Comparison of ENCODE assay signal across 10 cellular contexts in the genomic region with DNA sequence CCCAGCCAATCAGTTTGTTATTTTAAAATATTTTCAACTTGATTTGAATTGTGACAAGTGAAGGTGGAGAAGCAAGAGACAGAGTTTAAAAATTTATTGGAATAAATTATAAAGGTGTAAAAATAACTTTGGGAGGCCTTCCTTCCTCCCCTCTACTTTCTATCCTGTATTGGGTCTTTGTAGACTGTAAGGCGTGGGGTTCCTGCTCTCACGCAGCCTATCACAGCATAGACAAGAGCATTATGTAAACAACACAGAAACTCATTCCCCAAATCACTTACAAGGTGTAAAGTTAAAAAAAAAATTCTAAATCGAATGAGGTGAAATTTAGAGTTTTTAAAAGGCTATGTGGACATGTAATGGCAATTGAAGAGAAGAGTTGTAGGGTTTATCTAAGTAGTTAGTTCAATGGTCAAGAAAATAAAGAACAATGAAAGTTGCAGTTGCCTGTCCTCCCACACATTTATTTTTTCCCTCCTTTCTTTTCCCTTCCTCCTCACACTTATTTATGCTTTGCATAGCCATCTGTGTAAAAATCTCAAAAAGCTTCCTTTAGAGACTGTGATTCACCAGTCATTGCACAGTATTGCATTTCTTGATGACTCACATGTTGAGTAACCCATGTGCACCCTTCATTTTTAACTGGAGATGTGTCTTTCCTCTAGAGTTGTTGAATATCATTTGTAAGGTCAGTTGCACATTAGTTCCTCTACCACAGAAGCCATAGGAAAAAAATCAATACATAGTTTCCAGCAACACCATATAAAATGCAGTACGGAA.
DNase-seq lines count a peak whose midpoint lies in the region; ATAC-seq and TF ChIP-seq lines count a peak whose summit lies in the region.
"Had no signal": no experiment of that assay in that cellular context is flagged by ENCODE, and none has a peak within 500 bp of the region (broad histone marks: within the 10 kb centered on the region; RNA-seq: fewer than 3 reads in every experiment).

No MANE protein-coding gene starts in this region.

- TF ChIP-seq CTCF in AG04449 (IDR thresholded peaks at IDR 0.05; ENCODE audit: insufficient read depth, low read length, missing control alignments) (no peak), HEK293 (tag by site-specific recombination; IDR thresholded peaks at IDR 0.05) (no peak)

- H3K9me3 ChIP-seq in HEK293 (ENCODE audit: control insufficient read depth, insufficient read depth, low read depth, low read length) = no peaks in the 10 kb centered on the region
- H3K9me3 ChIP-seq: neutrophil, upper lobe of left lung had no signal

- H3K36me3 ChIP-seq in HEK293 (ENCODE audit: control insufficient read depth in 2 of 2, insufficient read depth in 1 of 2, low read length in 2 of 2) = peaks cover 0 to 8% of the 10 kb centered on the region in 2 experiments; a peak in 1 of 3 replicates
- H3K36me3 ChIP-seq: neutrophil had no signal

- POLR2A ChIA-PET in AG04449 (lab: Yijun Ruan, JAX) = no interaction called here
- POLR2A ChIA-PET in HEK293 (lab: Yijun Ruan, JAX) = interaction anchor here (1.3 kb wide), 1 partner anchor 56 kb away, joined by 3 read pairs; no protein-coding TSS in a partner anchor

- DNase-seq in AG04449 (ENCODE audit: low read depth, low spot score) (peak; percentile 83), SW 1271 (lab: John Stamatoyannopoulos, UW) (peak; percentile 44 to 79), hepatic stellate cell (ENCODE audit: low spot score) (peak; percentile 11), NCI-H2196 treated with DMSO at 0.1 percent for 48 hours (lab: John Stamatoyannopoulos, UW; ENCODE audit: unreplicated experiment) (no peak)
- DNase-seq in NK-92 treated with Interleukin-12 subunit alpha and Interleukin-12 subunit beta, amount 100 ng/mL, for 24 hours (lab: John Stamatoyannopoulos, UW) = no peak
- DNase-seq in activated CD4-positive, CD25-positive, alpha-beta regulatory T cell (lab: John Stamatoyannopoulos, UW) = no peak
- DNase-seq: upper lobe of left lung had no signal

- no peak for ATAC-seq in HG02938 (IDR thresholded peaks at IDR 0.05; ENCODE audit: unreplicated experiment)

- peaks cover 4% of the 10 kb centered on the region for H3K4me1 ChIP-seq in HEK293 (ENCODE audit: control insufficient read depth, insufficient read depth, low read length)

- H3K4me3 ChIP-seq in AG04449 (ENCODE audit: low read depth, low read length) (no peak overlapping the region), HEK293 (ENCODE audit: low read depth, low read length) (no peak overlapping the region)
- H3K4me3 ChIP-seq: upper lobe of left lung had no signal

- H3K27ac ChIP-seq in HEK293 (ENCODE audit: extremely low read depth, low read depth, low read length) = no peak overlapping the region
- H3K27ac ChIP-seq: neutrophil had no signal

- CTCF ChIA-PET in AG04449 (lab: Yijun Ruan, JAX) (no interaction called here), HEK293 (lab: Yijun Ruan, JAX) (no interaction called here)

TF ChIP-seq in HEK293, 187 proteins besides CTCF, POLR2A, EP300 and RAD21 (continues in another document):
- TF ChIP-seq KLF9 (tag by site-specific recombination; IDR thresholded peaks at IDR 0.05; ENCODE audit: low read depth) (no peak), ZNF394 (tag by site-specific recombination; IDR thresholded peaks at IDR 0.05; ENCODE audit: borderline replicate concordance) (no peak), ZNF138 (tag by site-specific recombination; IDR thresholded peaks at IDR 0.05; ENCODE audit: borderline replicate concordance) (no peak), ZNF248 (tag by site-specific recombination; IDR thresholded peaks at IDR 0.05) (no peak), ZFP69B (tag by site-specific recombination; IDR thresholded peaks at IDR 0.05) (no peak), ZNF747 (tag by site-specific recombination; IDR thresholded peaks at IDR 0.05) (no peak), ZNF548 (tag by site-specific recombination; IDR thresholded peaks at IDR 0.05) (no peak), OVOL3 (tag by site-specific recombination; IDR thresholded peaks at IDR 0.05) (no peak), SP2 (tag by site-specific recombination; IDR thresholded peaks at IDR 0.05) (no peak), ZNF768 (tag by site-specific recombination; IDR thresholded peaks at IDR 0.05) (no peak), ZNF324 (tag by site-specific recombination; IDR thresholded peaks at IDR 0.05) (peak; percentile 72; the same call in 1 of the 2 replicates), ZNF335 (tag by site-specific recombination; conservative IDR thresholded peaks at IDR 0.05) (no peak), ZNF501 (tag by site-specific recombination; IDR thresholded peaks at IDR 0.05) (no peak)
- TF ChIP-seq, protein P1, sequence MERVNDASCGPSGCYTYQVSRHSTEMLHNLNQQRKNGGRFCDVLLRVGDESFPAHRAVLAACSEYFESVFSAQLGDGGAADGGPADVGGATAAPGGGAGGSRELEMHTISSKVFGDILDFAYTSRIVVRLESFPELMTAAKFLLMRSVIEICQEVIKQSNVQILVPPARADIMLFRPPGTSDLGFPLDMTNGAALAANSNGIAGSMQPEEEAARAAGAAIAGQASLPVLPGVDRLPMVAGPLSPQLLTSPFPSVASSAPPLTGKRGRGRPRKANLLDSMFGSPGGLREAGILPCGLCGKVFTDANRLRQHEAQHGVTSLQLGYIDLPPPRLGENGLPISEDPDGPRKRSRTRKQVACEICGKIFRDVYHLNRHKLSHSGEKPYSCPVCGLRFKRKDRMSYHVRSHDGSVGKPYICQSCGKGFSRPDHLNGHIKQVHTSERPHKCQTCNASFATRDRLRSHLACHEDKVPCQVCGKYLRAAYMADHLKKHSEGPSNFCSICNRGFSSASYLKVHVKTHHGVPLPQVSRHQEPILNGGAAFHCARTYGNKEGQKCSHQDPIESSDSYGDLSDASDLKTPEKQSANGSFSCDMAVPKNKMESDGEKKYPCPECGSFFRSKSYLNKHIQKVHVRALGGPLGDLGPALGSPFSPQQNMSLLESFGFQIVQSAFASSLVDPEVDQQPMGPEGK (tag by site-specific recombination; IDR thresholded peaks at IDR 0.05) = no peak
- TF ChIP-seq, protein P2, sequence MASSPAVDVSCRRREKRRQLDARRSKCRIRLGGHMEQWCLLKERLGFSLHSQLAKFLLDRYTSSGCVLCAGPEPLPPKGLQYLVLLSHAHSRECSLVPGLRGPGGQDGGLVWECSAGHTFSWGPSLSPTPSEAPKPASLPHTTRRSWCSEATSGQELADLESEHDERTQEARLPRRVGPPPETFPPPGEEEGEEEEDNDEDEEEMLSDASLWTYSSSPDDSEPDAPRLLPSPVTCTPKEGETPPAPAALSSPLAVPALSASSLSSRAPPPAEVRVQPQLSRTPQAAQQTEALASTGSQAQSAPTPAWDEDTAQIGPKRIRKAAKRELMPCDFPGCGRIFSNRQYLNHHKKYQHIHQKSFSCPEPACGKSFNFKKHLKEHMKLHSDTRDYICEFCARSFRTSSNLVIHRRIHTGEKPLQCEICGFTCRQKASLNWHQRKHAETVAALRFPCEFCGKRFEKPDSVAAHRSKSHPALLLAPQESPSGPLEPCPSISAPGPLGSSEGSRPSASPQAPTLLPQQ (tag by site-specific recombination; IDR thresholded peaks at IDR 0.05) = peak; percentile 44; the same call in 1 of the 2 replicates
- TF ChIP-seq, protein P3, sequence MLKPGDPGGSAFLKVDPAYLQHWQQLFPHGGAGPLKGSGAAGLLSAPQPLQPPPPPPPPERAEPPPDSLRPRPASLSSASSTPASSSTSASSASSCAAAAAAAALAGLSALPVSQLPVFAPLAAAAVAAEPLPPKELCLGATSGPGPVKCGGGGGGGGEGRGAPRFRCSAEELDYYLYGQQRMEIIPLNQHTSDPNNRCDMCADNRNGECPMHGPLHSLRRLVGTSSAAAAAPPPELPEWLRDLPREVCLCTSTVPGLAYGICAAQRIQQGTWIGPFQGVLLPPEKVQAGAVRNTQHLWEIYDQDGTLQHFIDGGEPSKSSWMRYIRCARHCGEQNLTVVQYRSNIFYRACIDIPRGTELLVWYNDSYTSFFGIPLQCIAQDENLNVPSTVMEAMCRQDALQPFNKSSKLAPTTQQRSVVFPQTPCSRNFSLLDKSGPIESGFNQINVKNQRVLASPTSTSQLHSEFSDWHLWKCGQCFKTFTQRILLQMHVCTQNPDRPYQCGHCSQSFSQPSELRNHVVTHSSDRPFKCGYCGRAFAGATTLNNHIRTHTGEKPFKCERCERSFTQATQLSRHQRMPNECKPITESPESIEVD (tag by site-specific recombination; IDR thresholded peaks at IDR 0.05) = peak; percentile 61
- TF ChIP-seq, protein P4, sequence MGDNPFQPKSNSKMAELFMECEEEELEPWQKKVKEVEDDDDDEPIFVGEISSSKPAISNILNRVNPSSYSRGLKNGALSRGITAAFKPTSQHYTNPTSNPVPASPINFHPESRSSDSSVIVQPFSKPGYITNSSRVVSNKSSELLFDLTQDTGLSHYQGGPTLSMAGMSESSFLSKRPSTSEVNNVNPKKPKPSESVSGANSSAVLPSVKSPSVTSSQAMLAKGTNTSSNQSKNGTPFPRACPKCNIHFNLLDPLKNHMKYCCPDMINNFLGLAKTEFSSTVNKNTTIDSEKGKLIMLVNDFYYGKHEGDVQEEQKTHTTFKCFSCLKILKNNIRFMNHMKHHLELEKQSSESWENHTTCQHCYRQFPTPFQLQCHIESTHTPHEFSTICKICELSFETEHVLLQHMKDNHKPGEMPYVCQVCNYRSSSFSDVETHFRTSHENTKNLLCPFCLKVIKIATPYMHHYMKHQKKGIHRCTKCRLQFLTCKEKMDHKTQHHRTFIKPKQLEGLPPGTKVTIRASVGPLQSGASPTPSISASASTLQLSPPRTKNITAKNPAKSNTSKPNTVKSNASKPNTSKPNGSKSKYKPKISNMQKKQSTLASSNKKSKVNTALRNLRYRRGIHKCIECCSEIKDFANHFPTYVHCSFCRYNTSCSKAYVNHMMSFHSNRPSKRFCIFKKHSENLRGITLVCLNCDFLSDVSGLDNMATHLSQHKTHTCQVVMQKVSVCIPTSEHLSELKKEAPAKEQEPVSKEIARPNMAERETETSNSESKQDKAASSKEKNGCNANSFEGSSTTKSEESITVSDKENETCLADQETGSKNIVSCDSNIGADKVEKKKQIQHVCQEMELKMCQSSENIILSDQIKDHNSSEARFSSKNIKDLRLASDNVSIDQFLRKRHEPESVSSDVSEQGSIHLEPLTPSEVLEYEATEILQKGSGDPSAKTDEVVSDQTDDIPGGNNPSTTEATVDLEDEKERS (tag by site-specific recombination; IDR thresholded peaks at IDR 0.05) = no peak

Comparison
In these comparisons a context has a peak if more than half of its experiments do, and no peak if none do; other contexts are left out.
1. DNase-seq: peak in AG04449 (single experiment), SW 1271 (2 of 2) and hepatic stellate cell (single experiment); none in NCI-H2196 treated with DMSO at 0.1 percent for 48 hours (single experiment), NK-92 treated with Interleukin-12 subunit alpha and Interleukin-12 subunit beta, amount 100 ng/mL, for 24 hours (single experiment) and activated CD4-positive, CD25-positive, alpha-beta regulatory T cell (0 of 4).